9 cellular contexts compared by ENCODE assay signal in the genomic region with DNA sequence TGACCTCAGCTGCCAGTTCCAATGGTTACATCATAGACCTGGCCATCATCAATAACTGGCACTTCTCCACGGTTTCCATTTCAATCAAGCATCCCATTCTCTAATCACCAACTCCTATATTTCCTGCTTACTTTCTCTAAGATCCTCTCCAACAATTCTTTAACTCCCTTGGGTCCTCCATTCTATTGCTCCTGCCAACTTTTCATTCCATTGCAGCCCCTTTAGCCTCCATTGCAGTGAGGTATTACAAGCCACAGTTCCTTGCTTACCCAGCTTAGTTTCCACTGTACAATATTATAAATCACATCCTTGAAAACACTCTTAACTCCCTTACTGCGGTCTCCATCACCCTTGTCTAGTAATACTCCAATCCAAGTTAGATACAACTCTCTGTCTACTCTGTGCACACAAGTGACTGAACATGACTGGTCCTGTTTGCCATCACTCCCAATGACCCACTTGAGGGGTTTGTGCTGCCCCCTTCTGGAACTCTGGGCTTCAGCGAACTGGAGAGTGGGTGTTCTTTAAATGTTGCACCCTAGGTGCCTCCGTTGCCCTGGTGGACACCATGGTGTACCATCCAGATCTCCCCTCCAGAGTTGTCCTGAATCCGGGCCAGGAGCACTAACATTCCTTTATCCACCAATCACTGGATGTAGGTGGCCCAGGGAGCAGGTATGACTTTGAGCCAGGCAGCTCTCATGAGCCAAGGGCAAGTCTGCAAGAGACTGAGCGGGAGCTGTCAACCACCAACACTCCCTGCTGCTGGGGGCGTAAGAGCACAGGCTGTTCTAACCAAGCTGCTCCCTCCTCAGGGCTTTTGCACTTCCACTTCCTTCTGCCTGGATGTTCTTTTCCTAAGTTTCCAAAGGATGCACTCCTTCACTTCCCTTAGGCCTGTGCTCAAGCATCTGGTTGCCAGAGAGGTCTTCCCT. TPM values are rescaled to one million over a fixed set of nuclear protein-coding genes. Genes with fewer than 3 reads are reported as not detected.
DNase-seq lines count a peak whose midpoint lies in the region; ATAC-seq and TF ChIP-seq lines count a peak whose summit lies in the region.
"Had no signal": no experiment of that assay in that cellular context is flagged by ENCODE, and none has a peak within 500 bp of the region (broad histone marks: within the 10 kb centered on the region; RNA-seq: fewer than 3 reads in every experiment).

No MANE protein-coding gene starts in this region.

- peaks cover 1% of the 10 kb centered on the region for H3K36me3 Mint-ChIP-seq in memory B cell

- intact Hi-C loops in ascending aorta (cut with DNase I) = no loop called here

- H3K27me3 Mint-ChIP-seq in memory B cell = peaks cover 13% of the 10 kb centered on the region

- H3K27me3 ChIP-seq in ascending aorta = no peaks in the 10 kb centered on the region

- peak; percentile 39 for DNase-seq in Daoy (ENCODE audit: low read depth)
- peak; percentile 25 to 52 for DNase-seq in Kasumi-1 (lab: John Stamatoyannopoulos, UW)
- peak; percentile 33 for DNase-seq in activated T-cell treated with anti-CD3 and anti-CD28 coated beads for 24 hours (ENCODE audit: low read depth)
- DNase-seq in memory B cell (ENCODE audit: low spot score in 2 of 2) = no peak
- no peak for DNase-seq in ascending aorta (ENCODE audit: low spot score in 2 of 2)
- no peak for DNase-seq in NCI-H526 treated with DMSO at 0.1 percent for 48 hours (lab: John Stamatoyannopoulos, UW)
- no peak for DNase-seq in nucleus accumbens (lab: John Stamatoyannopoulos, UW)
- DNase-seq in left lobe of liver (ENCODE audit: low spot score) = no peak

- peak in 1 of 3 experiments; percentile 15 for TF ChIP-seq CTCF in ascending aorta (IDR thresholded peaks at IDR 0.05)

- no peak overlapping the region for H3K27ac Mint-ChIP-seq in memory B cell

- no peak overlapping the region for H3K27ac ChIP-seq in ascending aorta

- no peaks in the 10 kb centered on the region for H3K9me3 ChIP-seq in ascending aorta

- H3K36me3 ChIP-seq in ascending aorta = no peaks in the 10 kb centered on the region

- H3K9me3 Mint-ChIP-seq in memory B cell = no peaks in the 10 kb centered on the region

- H3K4me3 Mint-ChIP-seq in memory B cell = no peak overlapping the region

- H3K4me1 Mint-ChIP-seq in memory B cell = no peaks in the 10 kb centered on the region

- no peak overlapping the region for H3K4me3 ChIP-seq in ascending aorta

- H3K4me1 ChIP-seq in ascending aorta = peaks cover 0 to 6% of the 10 kb centered on the region in 2 donors

- ATAC-seq in memory B cell (ENCODE audit: low read depth) (peak; percentile 41), left lobe of liver (no peak)

RNA-seq across cellular contexts. Expression of a gene that starts 3.7 kb away (rescaled TPM):
- under 0.01 TPM in 1 of 2 replicates, not detected in the other for total RNA-seq in Daoy (2014; rRNA removed; shearing (Covaris generic))
- total RNA-seq in ascending aorta (not detected), left lobe of liver (not detected)
- total RNA-seq: dermis microvascular lymphatic vessel endothelial cell had no signal

RNA-seq across cellular contexts. Expression of a gene that starts 16.9 kb away (rescaled TPM):
- total RNA-seq in Daoy (2014; rRNA removed; shearing (Covaris generic)) = 16.5 and 23.8 TPM in 2 replicates
- total RNA-seq in ascending aorta = 9.0 TPM
- total RNA-seq in left lobe of liver = 12.0 TPM

RNA-seq across cellular contexts. Expression of a gene that starts 37.5 kb away (rescaled TPM):
- 57.9 and 60.2 TPM in 2 replicates for total RNA-seq in Daoy (2014; rRNA removed; shearing (Covaris generic))
- total RNA-seq in ascending aorta = 13.7 TPM
- 16.2 TPM for total RNA-seq in left lobe of liver

RNA-seq across cellular contexts. Expression of a gene that starts 48.1 kb away (rescaled TPM):
- not detected in 2 replicates for total RNA-seq in Daoy (2014; rRNA removed; shearing (Covaris generic))
- total RNA-seq in ascending aorta (not detected), left lobe of liver (0.58 TPM)

Comparison
In these comparisons a context has a peak if more than half of its experiments do, and no peak if none do; other contexts are left out.
1. DNase-seq: peak in Daoy (single experiment), Kasumi-1 (2 of 2) and activated T-cell treated with anti-CD3 and anti-CD28 coated beads for 24 hours (single experiment); none in memory B cell (0 of 2), ascending aorta (0 of 2), NCI-H526 treated with DMSO at 0.1 percent for 48 hours (single experiment), nucleus accumbens (0 of 56) and left lobe of liver (single experiment).